ENCODE assay signal across 8 cellular contexts in the genomic region with DNA sequence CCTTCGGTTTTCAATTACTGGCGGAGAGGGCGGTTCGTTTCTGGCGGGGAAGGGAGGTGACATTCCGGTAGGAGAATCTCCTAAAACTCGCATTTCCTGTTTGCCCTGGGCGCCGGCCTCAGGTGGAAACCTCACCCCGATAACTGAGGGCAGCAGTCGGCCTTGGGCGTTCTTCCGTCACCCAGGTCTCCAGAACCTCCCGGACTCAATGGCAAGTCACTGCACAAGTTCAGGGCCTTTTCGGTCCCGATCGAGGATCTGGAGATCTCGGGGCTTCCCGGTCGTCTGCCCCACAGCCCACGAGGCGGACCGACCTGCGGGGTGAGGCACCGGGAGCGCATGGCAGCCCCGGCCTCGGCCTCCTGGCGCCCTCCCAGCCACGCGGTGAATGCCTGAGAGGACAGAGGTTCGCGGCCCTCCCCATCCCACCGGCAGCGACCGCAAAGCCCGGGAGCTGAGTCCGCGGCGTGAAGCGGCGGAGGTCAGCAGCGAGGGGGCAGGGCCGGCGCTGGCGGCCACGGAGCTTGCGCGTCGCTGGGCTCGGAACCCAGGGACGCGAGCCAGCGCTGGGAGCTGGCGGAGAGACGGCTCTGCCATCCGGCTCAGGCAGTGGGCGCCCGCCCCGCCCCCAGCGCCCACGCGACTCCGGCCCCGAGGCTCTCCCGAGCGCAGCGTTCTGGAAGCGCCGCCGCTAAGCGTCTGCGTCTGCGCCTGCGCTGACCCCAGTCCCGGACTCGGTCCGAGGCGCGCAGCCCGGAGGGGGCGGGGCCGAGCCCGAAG. TPM values are rescaled to one million over a fixed set of nuclear protein-coding genes. Genes with fewer than 3 reads are reported as not detected.
DNase-seq lines count a peak whose midpoint lies in the region; ATAC-seq and TF ChIP-seq lines count a peak whose summit lies in the region.

No MANE protein-coding gene starts in this region.

- H3K27me3 Mint-ChIP-seq in activated naive CD4-positive, alpha-beta T cell treated with anti-CD3 and anti-CD28 coated beads for 36 hours (ENCODE audit: low read depth) = no peaks in the 10 kb centered on the region

- TF ChIP-seq CTCF in gastroesophageal sphincter (IDR thresholded peaks at IDR 0.05) (peak in 3 of 4 experiments; percentile 17 to 58 (median 42)), neutrophil (IDR thresholded peaks at IDR 0.05) (peak; percentile 44)

- TF ChIP-seq POLR2A in gastroesophageal sphincter (IDR thresholded peaks at IDR 0.05) = peak; percentile 71 to 79

- intact Hi-C loops in activated naive CD4-positive, alpha-beta T cell treated with anti-CD3 and anti-CD28 coated beads for 36 hours (cut with micrococcal nuclease) = loop anchor here (1.0 to 5.0 kb wide), 3 partner anchors 66 to 101 kb away; a partner anchor contains a TSS

- peak overlapping the region; percentile 90 for H3K27ac ChIP-seq in SJSA1
- H3K27ac ChIP-seq in gastroesophageal sphincter = peak overlapping the region; percentile 87 to 95 (median 92)
- H3K27ac ChIP-seq in neutrophil = peak overlapping the region; percentile 75
- peak overlapping the region; percentile 92 for H3K27ac ChIP-seq in substantia nigra (ENCODE audit: low read depth, low read length, poor library complexity, severe bottlenecking)

- 27% methylated on average over 3 of the region's 84 CpGs; no CpG with 5 or more reads in 1 of the 2 donors for WGBS in gastroesophageal sphincter (ENCODE audit: low coverage in 1 of 2), 2 donors

- H3K36me3 ChIP-seq in ES-I3 (ENCODE audit: insufficient read depth, low read length) (no peaks in the 10 kb centered on the region), H7 (replicated peaks; ENCODE audit: control insufficient read depth, insufficient read depth, low read length) (no peaks in the 10 kb centered on the region), MG63 (no peaks in the 10 kb centered on the region), SJSA1 (no peaks in the 10 kb centered on the region), gastroesophageal sphincter (no peaks in the 10 kb centered on the region), neutrophil (no peaks in the 10 kb centered on the region)

- H3K4me1 Mint-ChIP-seq in activated naive CD4-positive, alpha-beta T cell treated with anti-CD3 and anti-CD28 coated beads for 36 hours (ENCODE audit: low read depth) = peaks cover 7% of the 10 kb centered on the region

- H3K4me1 ChIP-seq in ES-I3 (ENCODE audit: insufficient read depth, low read length) = no peaks in the 10 kb centered on the region
- peaks cover 12% of the 10 kb centered on the region for H3K4me1 ChIP-seq in SJSA1 (replicated peaks)
- peaks cover 0 to 13% (median 4%) of the 10 kb centered on the region in 3 donors for H3K4me1 ChIP-seq in gastroesophageal sphincter
- peaks cover 19 to 27% of the 10 kb centered on the region in 2 experiments for H3K4me1 ChIP-seq in neutrophil (ENCODE audit: control insufficient read depth in 1 of 2, insufficient read depth in 1 of 2, low read depth in 1 of 2, low read length in 1 of 2)

- peak overlapping the region; percentile 84 for H3K27ac Mint-ChIP-seq in activated naive CD4-positive, alpha-beta T cell treated with anti-CD3 and anti-CD28 coated beads for 36 hours

- H3K9me3 ChIP-seq in ES-I3 (ENCODE audit: control insufficient read depth, insufficient read depth, low read length) (no peaks in the 10 kb centered on the region), MG63 (no peaks in the 10 kb centered on the region), SJSA1 (replicated peaks) (no peaks in the 10 kb centered on the region), gastroesophageal sphincter (no peaks in the 10 kb centered on the region), neutrophil (no peaks in the 10 kb centered on the region)

- H3K4me3 Mint-ChIP-seq in activated naive CD4-positive, alpha-beta T cell treated with anti-CD3 and anti-CD28 coated beads for 36 hours = peak overlapping the region; percentile 78

- no peaks in the 10 kb centered on the region for H3K9me3 Mint-ChIP-seq in activated naive CD4-positive, alpha-beta T cell treated with anti-CD3 and anti-CD28 coated beads for 36 hours

- H3K27me3 ChIP-seq in H7 (ENCODE audit: control insufficient read depth, insufficient read depth, low read length) (no peaks in the 10 kb centered on the region), MG63 (no peaks in the 10 kb centered on the region), SJSA1 (replicated peaks) (no peaks in the 10 kb centered on the region), gastroesophageal sphincter (no peaks in the 10 kb centered on the region), neutrophil (peaks cover 17% of the 10 kb centered on the region)

- H3K9ac ChIP-seq in ES-I3 (ENCODE audit: low read depth, low read length) = peak overlapping the region; percentile 86

- CTCF ChIA-PET in activated naive CD4-positive, alpha-beta T cell treated with anti-CD3 and anti-CD28 coated beads for 36 hours (lab: Charles Lee) = interaction anchor here (0.7 to 1.2 kb wide), 3 partner anchors 10 to 75 kb away, joined by 3 read pairs; no protein-coding TSS in a partner anchor

- no peak for TF ChIP-seq EP300 in gastroesophageal sphincter (IDR thresholded peaks at IDR 0.05)

- H3K4me3 ChIP-seq in H7 (ENCODE audit: insufficient read depth, low read depth, low read length) = peak overlapping the region; percentile 92
- H3K4me3 ChIP-seq in MG63 = peak overlapping the region; percentile 65
- H3K4me3 ChIP-seq in SJSA1 = peak overlapping the region; percentile 56
- peak overlapping the region; percentile 59 to 64 for H3K4me3 ChIP-seq in gastroesophageal sphincter
- peak overlapping the region; percentile 89 to 99 for H3K4me3 ChIP-seq in neutrophil (ENCODE audit: low read depth in 1 of 2, low read length in 1 of 2)

- no peaks in the 10 kb centered on the region for H3K36me3 Mint-ChIP-seq in activated naive CD4-positive, alpha-beta T cell treated with anti-CD3 and anti-CD28 coated beads for 36 hours (ENCODE audit: low read depth)

- peak; percentile 99 for DNase-seq in H7
- DNase-seq in MG63 = peak; percentile 96
- peak; percentile 93 to 95 for DNase-seq in SJSA1 (ENCODE audit: low read depth in 1 of 2, low spot score in 2 of 2)
- peak; percentile 90 for DNase-seq in activated naive CD4-positive, alpha-beta T cell treated with anti-CD3 and anti-CD28 coated beads for 36 hours
- peak; percentile 39 to 97 (median 86) for DNase-seq in substantia nigra (lab: John Stamatoyannopoulos, UW)

- peak; percentile 98 for ATAC-seq in gastroesophageal sphincter

RNA-seq across cellular contexts. Expression of a gene that starts 58.4 kb away (rescaled TPM):
- total RNA-seq in H7 (2014; rRNA removed; shearing (Covaris generic)) = 0.07 TPM in 1 of 2 replicates, not detected in the other
- 0.03 TPM in 1 of 2 replicates, not detected in the other for total RNA-seq in MG63 (2014; rRNA removed; shearing (Covaris generic); ENCODE audit: low replicate concordance)
- total RNA-seq in SJSA1 (2014; rRNA removed; shearing (Covaris generic)) = 0.05 and 0.31 TPM in 2 replicates
- not detected for total RNA-seq in activated naive CD4-positive, alpha-beta T cell treated with anti-CD3 and anti-CD28 coated beads for 36 hours
- total RNA-seq in gastroesophageal sphincter = 1 to 10 TPM; 1.2 to 3.4 (median 2.4) TPM

Comparison
In these comparisons a context has a peak if more than half of its experiments do, and no peak if none do; other contexts are left out.
1. Peak in every context shown above with its lines: DNase-seq, ATAC-seq, H3K4me3 ChIP-seq and H3K27ac ChIP-seq.